11 cellular contexts compared by ENCODE assay signal in the genomic region with DNA sequence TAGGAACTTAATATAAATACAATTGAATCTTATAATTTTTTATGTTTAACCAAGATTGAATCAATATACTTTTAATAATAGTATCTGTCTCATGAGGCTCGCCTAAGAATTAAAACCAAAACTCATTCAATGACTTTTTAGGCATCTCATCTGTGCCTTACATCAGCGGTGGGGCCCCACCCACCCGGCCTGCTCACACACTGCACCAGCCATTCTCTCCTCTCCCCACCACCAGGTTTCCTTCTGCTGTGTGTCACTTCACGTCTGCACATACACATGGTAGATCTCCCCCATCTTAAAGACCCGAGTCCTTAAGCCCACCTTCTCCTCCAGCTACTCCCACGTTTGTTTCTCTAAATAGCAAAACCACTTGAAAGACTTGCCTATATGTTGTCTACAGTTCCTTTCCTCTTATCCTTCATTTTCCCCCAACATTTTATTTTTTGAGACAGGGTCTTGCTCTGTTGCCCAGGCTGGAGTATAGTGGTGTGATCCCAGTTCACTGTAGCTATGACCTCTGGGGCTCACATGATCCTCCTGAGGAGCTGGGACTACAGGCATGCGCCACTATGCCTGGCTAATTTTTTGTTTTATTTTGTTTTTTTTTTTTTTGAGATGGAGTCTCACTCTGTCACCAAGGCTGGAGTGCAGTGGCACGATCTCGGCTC.
A peak's percentile ranks its signal among the peaks of the same experiment; 100 is the strongest.
DNase-seq lines count a peak whose midpoint lies in the region; ATAC-seq and TF ChIP-seq lines count a peak whose summit lies in the region.
"Had no signal": no experiment of that assay in that cellular context is flagged by ENCODE, and none has a peak within 500 bp of the region (broad histone marks: within the 10 kb centered on the region; RNA-seq: fewer than 3 reads in every experiment).

No MANE protein-coding gene starts in this region.

- H3K4me1 Mint-ChIP-seq in CD8-positive, alpha-beta memory T cell, result peaks cover 74 to 94% (median 83%) of the 10 kb centered on the region in 3 donors
- H3K4me1 Mint-ChIP-seq in activated B cell treated with CpG ODN at 0.5 μM for 24 hours, result peaks cover 94% of the 10 kb centered on the region
- peaks cover 87% of the 10 kb centered on the region for H3K4me1 Mint-ChIP-seq in activated naive CD4-positive, alpha-beta T cell treated with anti-CD3 and anti-CD28 coated beads, Interleukin-2, amount 50 U/mL, for 24 hours

- peak in 4 of 5 donors; percentile 38 to 74 (median 52) for DNase-seq in CD8-positive, alpha-beta memory T cell
- DNase-seq in activated B cell treated with CpG ODN at 0.5 μM for 24 hours (no peak), DMS 273 (lab: John Stamatoyannopoulos, UW; ENCODE audit: unreplicated experiment) (no peak), HK-2 (ENCODE audit: unreplicated experiment) (no peak), LoVo (ENCODE audit: low spot score) (no peak)
- DNase-seq in stimulated activated CD4-positive, alpha-beta T cell treated with anti-CD3 and anti-CD28 coated beads, Interleukin-12 subunit alpha, Interleukin-12 subunit beta, amount 100 ng/mL, for 48 hours (ENCODE audit: low read depth in 2 of 3, low spot score in 1 of 3), result peak in 2 of 3 donors; percentile 54 to 64
- DNase-seq: NCI-H146 had no signal

- ATAC-seq in activated B cell treated with CpG ODN at 0.5 μM for 24 hours (ENCODE audit: low read depth), result peak; percentile 55
- ATAC-seq in HG03565 (IDR thresholded peaks at IDR 0.05; ENCODE audit: unreplicated experiment), result no peak

- CTCF ChIA-PET in CD8-positive, alpha-beta memory T cell (lab: Charles Lee), result interaction anchor here (1.0 to 1.2 kb wide), 3 partner anchors 48 to 78 kb away, joined by 3 read pairs; no protein-coding TSS in a partner anchor
- CTCF ChIA-PET in activated B cell treated with CpG ODN at 0.5 μM for 24 hours (lab: Charles Lee), result no interaction called here

- H3K9me3 ChIP-seq in CD8-positive, alpha-beta memory T cell (ENCODE audit: low read length), result no peaks in the 10 kb centered on the region
- H3K9me3 ChIP-seq: right atrium auricular region had no signal

- peaks cover 53% of the 10 kb centered on the region for H3K4me1 ChIP-seq in CD8-positive, alpha-beta memory T cell (ENCODE audit: insufficient read depth, low read length)

- H3K36me3 ChIP-seq in CD8-positive, alpha-beta memory T cell (ENCODE audit: insufficient read depth, low read length), result no peaks in the 10 kb centered on the region
- H3K36me3 ChIP-seq: right atrium auricular region had no signal

- intact Hi-C loops in activated B cell treated with CpG ODN at 0.5 μM for 24 hours (cut with micrococcal nuclease), result no loop called here

- POLR2A ChIA-PET in CD8-positive, alpha-beta memory T cell (lab: Charles Lee), result interaction anchor here (1.3 kb wide), 1 partner anchor 15 kb away, joined by 3 read pairs; no protein-coding TSS in a partner anchor
- POLR2A ChIA-PET in activated B cell treated with CpG ODN at 0.5 μM for 24 hours (lab: Charles Lee), result interaction anchor here (0.7 to 1.8 kb wide), 4 partner anchors 32 to 70 kb away, joined by 3 to 6 read pairs (median 4); no protein-coding TSS in a partner anchor

- no peaks in the 10 kb centered on the region for H3K27me3 ChIP-seq in CD8-positive, alpha-beta memory T cell (ENCODE audit: insufficient read depth, low read length, poor library complexity, severe bottlenecking)
- H3K27me3 ChIP-seq: BLaER1, right atrium auricular region had no signal

- H3K4me3 ChIP-seq in CD8-positive, alpha-beta memory T cell (ENCODE audit: low read length), result no peak overlapping the region
- H3K4me3 ChIP-seq: BLaER1, right atrium auricular region had no signal

- H3K27me3 Mint-ChIP-seq in CD8-positive, alpha-beta memory T cell, result no peaks in the 10 kb centered on the region
- H3K27me3 Mint-ChIP-seq in activated B cell treated with CpG ODN at 0.5 μM for 24 hours, result no peaks in the 10 kb centered on the region
- H3K27me3 Mint-ChIP-seq in activated naive CD4-positive, alpha-beta T cell treated with anti-CD3 and anti-CD28 coated beads, Interleukin-2, amount 50 U/mL, for 24 hours, result no peaks in the 10 kb centered on the region

- H3K4me3 Mint-ChIP-seq in CD8-positive, alpha-beta memory T cell, result peak overlapping the region in 3 of 7 donors; percentile 13 to 55 (median 20)
- peak overlapping the region; percentile 29 for H3K4me3 Mint-ChIP-seq in activated B cell treated with CpG ODN at 0.5 μM for 24 hours
- peak overlapping the region; percentile 31 for H3K4me3 Mint-ChIP-seq in activated naive CD4-positive, alpha-beta T cell treated with anti-CD3 and anti-CD28 coated beads, Interleukin-2, amount 50 U/mL, for 24 hours

- H3K9me3 Mint-ChIP-seq in CD8-positive, alpha-beta memory T cell, result no peaks in the 10 kb centered on the region
- no peaks in the 10 kb centered on the region for H3K9me3 Mint-ChIP-seq in activated B cell treated with CpG ODN at 0.5 μM for 24 hours
- no peaks in the 10 kb centered on the region for H3K9me3 Mint-ChIP-seq in activated naive CD4-positive, alpha-beta T cell treated with anti-CD3 and anti-CD28 coated beads, Interleukin-2, amount 50 U/mL, for 24 hours

- no peak overlapping the region for H3K27ac ChIP-seq in CD8-positive, alpha-beta memory T cell (ENCODE audit: low read depth, low read length)
- H3K27ac ChIP-seq: BLaER1 had no signal

- no peak for TF ChIP-seq CTCF in activated B cell treated with CpG ODN at 0.5 μM for 24 hours (IDR thresholded peaks at IDR 0.05)

- peaks cover 0 to 16% (median 0%) of the 10 kb centered on the region in 3 donors for H3K36me3 Mint-ChIP-seq in CD8-positive, alpha-beta memory T cell
- H3K36me3 Mint-ChIP-seq in activated B cell treated with CpG ODN at 0.5 μM for 24 hours (ENCODE audit: low read depth), result peaks cover 53% of the 10 kb centered on the region
- peaks cover 5% of the 10 kb centered on the region for H3K36me3 Mint-ChIP-seq in activated naive CD4-positive, alpha-beta T cell treated with anti-CD3 and anti-CD28 coated beads, Interleukin-2, amount 50 U/mL, for 24 hours

- H3K27ac Mint-ChIP-seq in CD8-positive, alpha-beta memory T cell, result peak overlapping the region; percentile 61 to 89 (median 76)
- H3K27ac Mint-ChIP-seq in activated B cell treated with CpG ODN at 0.5 μM for 24 hours, result peak overlapping the region; percentile 76
- peak overlapping the region; percentile 87 for H3K27ac Mint-ChIP-seq in activated naive CD4-positive, alpha-beta T cell treated with anti-CD3 and anti-CD28 coated beads, Interleukin-2, amount 50 U/mL, for 24 hours

Comparison
In these comparisons a context has a peak if more than half of its experiments do, and no peak if none do; other contexts are left out.
1. DNase-seq: peak in CD8-positive, alpha-beta memory T cell (4 of 5) and stimulated activated CD4-positive, alpha-beta T cell treated with anti-CD3 and anti-CD28 coated beads, Interleukin-12 subunit alpha, Interleukin-12 subunit beta, amount 100 ng/mL, for 48 hours (2 of 3); none in activated B cell treated with CpG ODN at 0.5 μM for 24 hours (single experiment), DMS 273 (single experiment), HK-2 (single experiment) and LoVo (single experiment).
2. Peak in every context shown above with its lines, with median percentiles within 50 percentile points of each other: H3K27ac Mint-ChIP-seq.